ENCODE assay signal across 30 cellular contexts in genomic region chr11:129769059-129769458, GRCh38. TPM values are rescaled to one million over a fixed set of nuclear protein-coding genes. Genes with fewer than 3 reads are reported as not detected.
A peak's percentile ranks its signal among the peaks of the same experiment; 100 is the strongest.
DNase-seq lines count a peak whose midpoint lies in the region; ATAC-seq, FAIRE-seq and TF ChIP-seq lines count a peak whose summit lies in the region.
"Had no signal": no experiment of that assay in that cellular context is flagged by ENCODE, and none has a peak within 500 bp of the region (broad histone marks: within the 10 kb centered on the region; RNA-seq: fewer than 3 reads in every experiment).

No MANE protein-coding gene starts in this region.

- H3K27me3 ChIP-seq in K562 (ENCODE audit: control insufficient read depth in 2 of 2, insufficient read depth in 2 of 2, low read length in 2 of 2): peaks cover 0 to 4% of the 10 kb centered on the region in 2 experiments; a peak in 1 of 5 replicates
- H3K27me3 ChIP-seq in HepG2 (ENCODE audit: control insufficient read depth in 1 of 2, insufficient read depth in 2 of 2, low read length in 2 of 2): no peaks in the 10 kb centered on the region
- H3K27me3 ChIP-seq: BE2C, BLaER1 had no signal

- H2AFZ ChIP-seq in K562 (ENCODE audit: low read depth, low read length) (no peak overlapping the region), HepG2 (ENCODE audit: low read length) (no peak overlapping the region)

- H3K9me3 ChIP-seq in HEK293 (ENCODE audit: control insufficient read depth, insufficient read depth, low read depth, low read length): no peaks in the 10 kb centered on the region
- no peaks in the 10 kb centered on the region for H3K9me3 ChIP-seq in K562 (replicated peaks; ENCODE audit: control insufficient read depth, insufficient read depth, low read depth, low read length)
- no peaks in the 10 kb centered on the region for H3K9me3 ChIP-seq in HepG2 (ENCODE audit: low read length)
- H3K9me3 ChIP-seq: BE2C had no signal

- H3K4me1 ChIP-seq in HEK293 (ENCODE audit: control insufficient read depth, insufficient read depth, low read length): no peaks in the 10 kb centered on the region
- no peaks in the 10 kb centered on the region for H3K4me1 ChIP-seq in K562 (replicated peaks in 1 of 2; ENCODE audit: control insufficient read depth in 2 of 2, insufficient read depth in 2 of 2, low read length in 2 of 2)
- H3K4me1 ChIP-seq in HepG2 (ENCODE audit: insufficient read depth, low read length): peaks cover 36% of the 10 kb centered on the region
- H3K4me1 ChIP-seq: BE2C had no signal

- no peak overlapping the region for H3K4me2 ChIP-seq in K562 (ENCODE audit: insufficient read depth, low read length)
- H3K4me2 ChIP-seq in HepG2 (ENCODE audit: low read depth, low read length): peak overlapping the region; percentile 62
- H3K4me2 ChIP-seq: BLaER1 had no signal

- H3K36me3 ChIP-seq in HEK293 (ENCODE audit: control insufficient read depth in 2 of 2, insufficient read depth in 1 of 2, low read length in 2 of 2) (no peaks in the 10 kb centered on the region), K562 (ENCODE audit: control insufficient read depth, insufficient read depth, low read length) (no peaks in the 10 kb centered on the region), HepG2 (replicated peaks in 1 of 2; ENCODE audit: control insufficient read depth in 1 of 2, insufficient read depth in 2 of 2, low read length in 2 of 2) (no peaks in the 10 kb centered on the region)
- H3K36me3 ChIP-seq: BE2C, BLaER1 had no signal

- H3K79me2 ChIP-seq in K562 (ENCODE audit: control insufficient read depth, insufficient read depth, low read length): no peaks in the 10 kb centered on the region
- no peaks in the 10 kb centered on the region for H3K79me2 ChIP-seq in HepG2 (ENCODE audit: insufficient read depth, low read length)

- no peak for TF ChIP-seq EP300 in K562 (IDR thresholded peaks at IDR 0.05; ENCODE audit: low read length)
- TF ChIP-seq EP300 in HepG2 (IDR thresholded peaks at IDR 0.05; ENCODE audit: low read depth in 2 of 2, low read length in 2 of 2): no peak
- no peak for TF ChIP-seq EP300 in HepG2 (CRISPR knock-in tag; IDR thresholded peaks at IDR 0.05; ENCODE audit: borderline replicate concordance)

- no TSS peak for BruUV-seq in K562 (replicated peaks; lab: Mats Ljungman, UMichigan)
- no TSS peak for BruUV-seq in HepG2 (replicated peaks; lab: Mats Ljungman, UMichigan)

- H3K9ac ChIP-seq in K562 (ENCODE audit: insufficient read depth in 1 of 2, low read depth in 2 of 2, low read length in 2 of 2): no peak overlapping the region
- no peak overlapping the region for H3K9ac ChIP-seq in HepG2 (ENCODE audit: insufficient read depth, low read depth, low read length)
- H3K9ac ChIP-seq: BLaER1 had no signal

- H3K4me3 ChIP-seq in HEK293 (ENCODE audit: low read depth, low read length): no peak overlapping the region
- H3K4me3 ChIP-seq in K562: no peak overlapping the region
- no peak overlapping the region for H3K4me3 ChIP-seq in HepG2 (replicated peaks in 1 of 3; ENCODE audit: insufficient read depth in 1 of 3, low read depth in 2 of 3, low read length in 3 of 3)
- H3K4me3 ChIP-seq: BLaER1, GM12878 had no signal

- DNase-seq in K562 (ENCODE audit: extremely low read depth in 1 of 4, low spot score in 3 of 4) (no peak), HepG2 (ENCODE audit: low spot score) (no peak), SIG-M5 (lab: John Stamatoyannopoulos, UW) (no peak)
- no peak for DNase-seq in activated CD4-positive, CD25-positive, alpha-beta regulatory T cell treated with anti-CD3 and anti-CD28 coated beads, Interleukin-2, amount 50 U/mL, for 72 hours
- DNase-seq: 8988T; ACHN; BE2C; C1 segment of cervical spinal cord; CD4-positive, alpha-beta memory T cell; CD4-positive, CD25-positive, alpha-beta regulatory T cell; CD8-positive, alpha-beta memory T cell; COR-L47; DMS 273 treated with DMSO at 0.1 percent for 48 hours; DMS153; DMS53; DMS79; DND-41; EL; GDM1 had no signal

- POLR2A ChIA-PET in HEK293 (lab: Yijun Ruan, JAX) (no interaction called here), K562 (lab: Yijun Ruan, JAX) (no interaction called here), HepG2 (lab: Yijun Ruan, JAX) (no interaction called here)

- H4K20me1 ChIP-seq in K562 (replicated peaks; ENCODE audit: control insufficient read depth, insufficient read depth, low read length) (no peaks in the 10 kb centered on the region), HepG2 (ENCODE audit: insufficient read depth, low read length) (no peaks in the 10 kb centered on the region)
- H4K20me1 ChIP-seq: BLaER1 had no signal

- H3K9me1 ChIP-seq in K562 (ENCODE audit: control insufficient read depth, insufficient read depth, low read length): no peaks in the 10 kb centered on the region

- intact Hi-C loops in K562 (cut with micrococcal nuclease) (loop anchor here (10.0 kb wide), 1 partner anchor 96 kb away; no protein-coding TSS in a partner anchor), HepG2 (cut with micrococcal nuclease; ENCODE audit: unreplicated experiment) (loop anchor here (10.0 kb wide), 1 partner anchor 126 kb away; the partner anchor contains the start of gene NFRKB)

- no peak for TF ChIP-seq CTCF in HEK293 (tag by site-specific recombination; IDR thresholded peaks at IDR 0.05)
- TF ChIP-seq CTCF in K562 (IDR thresholded peaks at IDR 0.05 in 2 of 3, conservative IDR thresholded peaks at IDR 0.05 in 1 of 3; ENCODE audit: insufficient read depth in 2 of 3, low read depth in 1 of 3, low read length in 3 of 3): no peak
- no peak for TF ChIP-seq CTCF in HepG2 (CRISPR knock-in tag; IDR thresholded peaks at IDR 0.05)

- CTCF ChIA-PET in HEK293 (lab: Yijun Ruan, JAX) (no interaction called here), K562 (lab: Yijun Ruan, JAX; ENCODE audit: low intra/inter-chr PET ratio) (no interaction called here), HepG2 (lab: Yijun Ruan, JAX; ENCODE audit: low intra/inter-chr PET ratio, low total read pairs) (no interaction called here)

- TF ChIP-seq RAD21 in K562 (CRISPR knock-in tag; conservative IDR thresholded peaks at IDR 0.05 in 1 of 2, IDR thresholded peaks at IDR 0.05 in 1 of 2) (no peak), HepG2 (CRISPR knock-in tag; IDR thresholded peaks at IDR 0.05) (no peak)

- FAIRE-seq in K562 (lab: Jason Lieb, UNC) (no peak), HepG2 (lab: Jason Lieb, UNC) (no peak)
- FAIRE-seq: A204.1, GM12878, GM12892, GM18507 had no signal

- in situ Hi-C loops in K562 (cut with MboI) (no loop called here), HepG2 (cut with HindIII; ENCODE audit: extremely low pct_ligation_motif_present, low pct_unique_long_range_greater_than_20kb) (no loop called here)

- TF ChIP-seq POLR2A in K562 (conservative IDR thresholded peaks at IDR 0.05) (no peak), HepG2 (IDR thresholded peaks at IDR 0.05; ENCODE audit: insufficient read depth in 1 of 2, low read depth in 2 of 2, low read length in 2 of 2) (no peak)

- H3K27ac ChIP-seq in HEK293 (ENCODE audit: extremely low read depth, low read depth, low read length): no peak overlapping the region
- no peak overlapping the region for H3K27ac ChIP-seq in K562 (ENCODE audit: extremely low read depth, low read depth, low read length)
- H3K27ac ChIP-seq in HepG2 (ENCODE audit: extremely low read length, insufficient read depth, low read length): no peak overlapping the region
- H3K27ac ChIP-seq: BLaER1 had no signal

- ATAC-seq in K562 (no peak), HepG2 (no peak), GM21381 (IDR thresholded peaks at IDR 0.05; ENCODE audit: unreplicated experiment) (no peak)
- ATAC-seq: GM12878 had no signal

TF ChIP-seq in HepG2, 621 proteins besides CTCF, POLR2A, EP300 and RAD21 (continues in another document):
- no peak for TF ChIP-seq ZNF317 (CRISPR knock-in tag; IDR thresholded peaks at IDR 0.05)

RNA-seq across cellular contexts. Expression of gene TMEM45B, which starts 46.6 kb away (rescaled TPM):
- not detected in 2 replicates for total RNA-seq in K562 (2011; cell fraction: chromatin; rRNA removed; ENCODE audit: low replicate concordance)
- not detected in 2 replicates for total RNA-seq in K562 (2011; cell fraction: nucleolus; rRNA removed)
- not detected in 2 replicates for total RNA-seq in K562 (2011; cell fraction: nucleoplasm; rRNA removed)
- total RNA-seq in K562 (2014; rRNA removed) (not detected in 2 replicates), K562 (2014; rRNA removed; fragmentation: Illumina TruSeq; extraction: Trizol) (not detected in 2 replicates), K562 (2015; rRNA removed; fragmentation: Illumina TruSeq; extraction: Trizol) (not detected in 2 replicates), K562 (2021) (0.07 and 0.16 TPM in 2 replicates), HepG2 (2016; rRNA removed; fragmentation: Illumina TruSeq; extraction: Trizol) (17.3 and 29.1 TPM in 2 replicates)
- polyA plus RNA-seq in K562 (2011; rRNA removed) (not detected in 2 replicates), K562 (2014; fragmentation: Illumina TruSeq; extraction: Trizol) (not detected in 2 replicates), K562 (2014; fragmentation: Nextera tagmentation; extraction: Ambion mirVana) (not detected), K562 (2014; rRNA removed) (not detected in 2 replicates), HepG2 (2011; rRNA removed) (181 and 248 TPM in 2 replicates)
- not detected in 2 replicates for polyA plus RNA-seq in K562 (2011; cell fraction: cytosol; rRNA removed)
- not detected in 2 replicates for polyA plus RNA-seq in K562 (2011; cell fraction: nucleus; rRNA removed)
- not detected in 2 replicates for polyA plus RNA-seq in K562 (2012)
- not detected in 2 replicates for polyA minus RNA-seq in K562 (2011; rRNA and poly(A)+ RNA removed)
- polyA minus RNA-seq in K562 (2011; cell fraction: cytosol; rRNA and poly(A)+ RNA removed): 0.82 TPM in 1 of 2 replicates, not detected in the other
- polyA minus RNA-seq in K562 (2011; cell fraction: nucleus; rRNA and poly(A)+ RNA removed): not detected in 2 replicates
- 4.8 and 5.2 TPM in 2 replicates for total RNA-seq in HepG2 (2016; cell fraction: cytosol; rRNA removed; fragmentation: Illumina TruSeq; extraction: Trizol; ENCODE audit: low read depth)
- 17.2 and 31.3 TPM in 2 replicates for total RNA-seq in HepG2 (2016; cell fraction: insoluble cytoplasmic fraction; rRNA removed; fragmentation: Illumina TruSeq; extraction: Trizol)
- total RNA-seq in HepG2 (2016; cell fraction: membrane; rRNA removed; fragmentation: Illumina TruSeq; extraction: Trizol): 8.3 and 11.1 TPM in 2 replicates
- 26.2 and 28.6 TPM in 2 replicates for total RNA-seq in HepG2 (2016; cell fraction: nucleus; rRNA removed; fragmentation: Illumina TruSeq; extraction: Trizol)
- polyA plus RNA-seq in HepG2 (2011; cell fraction: cytosol; rRNA removed): 203 and 223 TPM in 2 replicates
- 104 and 141 TPM in 2 replicates for polyA plus RNA-seq in HepG2 (2011; cell fraction: nucleus; rRNA removed)
- polyA plus RNA-seq in HepG2 (2012): 166 and 200 TPM in 2 replicates
- 5.1 and 7.6 TPM in 2 replicates for polyA plus RNA-seq in HepG2 (2016; cell fraction: cytosol; fragmentation: Illumina TruSeq; extraction: Trizol; ENCODE audit: low read depth)
- 13.8 and 13.9 TPM in 2 replicates for polyA plus RNA-seq in HepG2 (2016; cell fraction: insoluble cytoplasmic fraction; fragmentation: Illumina TruSeq; extraction: Trizol; ENCODE audit: low read depth)
- 7.9 and 8.9 TPM in 2 replicates for polyA plus RNA-seq in HepG2 (2016; cell fraction: membrane; fragmentation: Illumina TruSeq; extraction: Trizol; ENCODE audit: low read depth)
- polyA plus RNA-seq in HepG2 (2016; cell fraction: nucleus; fragmentation: Illumina TruSeq; extraction: Trizol; ENCODE audit: insufficient read depth, low read depth): 45.8 and 46.5 TPM in 2 replicates
- 18.8 and 244 TPM in 2 replicates for polyA minus RNA-seq in HepG2 (2011; rRNA and poly(A)+ RNA removed; ENCODE audit: low replicate concordance)
- 39.7 and 62.5 TPM in 2 replicates for polyA minus RNA-seq in HepG2 (2011; cell fraction: cytosol; rRNA and poly(A)+ RNA removed)
- polyA minus RNA-seq in HepG2 (2011; cell fraction: nucleus; rRNA and poly(A)+ RNA removed): 45.2 and 49.5 TPM in 2 replicates
- total RNA-seq: A673, Daoy, G401 had no signal
- polyA plus RNA-seq: AG04450 had no signal

Comparison
In these comparisons a context has a peak if more than half of its experiments do, and no peak if none do; other contexts are left out.
1. RNA of gene TMEM45B, which starts 46.6 kb away (total RNA-seq): 4.8 to 31.3 TPM in HepG2; 0.07 to 0.16 TPM in K562; every median in the first group is over 4 times any median in the second.